In the genomic region with DNA sequence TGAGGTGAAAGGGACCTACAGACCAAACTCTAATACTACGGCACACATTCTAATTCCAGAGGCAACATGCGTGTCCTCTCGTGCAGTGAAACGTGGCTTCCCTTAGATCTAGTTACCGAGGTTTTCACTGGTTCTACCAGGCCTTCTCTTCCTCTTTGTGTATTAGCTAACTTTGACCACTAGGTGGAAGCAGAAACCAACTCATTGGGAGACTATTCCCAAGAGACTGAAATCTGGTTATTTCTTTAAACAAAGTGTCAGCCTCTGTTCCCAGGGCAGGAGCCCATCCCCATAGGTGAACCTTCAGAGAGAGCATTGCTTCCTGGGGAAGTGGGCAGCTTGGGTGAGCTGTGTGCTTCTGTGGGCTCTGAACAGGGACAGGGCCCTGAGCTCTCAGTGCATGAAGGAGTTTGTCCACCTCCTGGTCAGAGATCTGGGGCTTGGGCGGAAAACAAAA, we compare ENCODE assay signal across 1 cellular context.
TF ChIP-seq lines count a peak whose summit lies in the region.

No MANE protein-coding gene starts in this region.

TF ChIP-seq in WTC11, 78 proteins besides CTCF, POLR2A, EP300 and RAD21 (continued from another document):
- TF ChIP-seq, protein P1, sequence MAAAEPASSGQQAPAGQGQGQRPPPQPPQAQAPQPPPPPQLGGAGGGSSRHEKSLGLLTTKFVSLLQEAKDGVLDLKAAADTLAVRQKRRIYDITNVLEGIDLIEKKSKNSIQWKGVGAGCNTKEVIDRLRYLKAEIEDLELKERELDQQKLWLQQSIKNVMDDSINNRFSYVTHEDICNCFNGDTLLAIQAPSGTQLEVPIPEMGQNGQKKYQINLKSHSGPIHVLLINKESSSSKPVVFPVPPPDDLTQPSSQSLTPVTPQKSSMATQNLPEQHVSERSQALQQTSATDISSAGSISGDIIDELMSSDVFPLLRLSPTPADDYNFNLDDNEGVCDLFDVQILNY (CRISPR knock-in tag; IDR thresholded peaks at IDR 0.05): no peak
- no peak for TF ChIP-seq FOXJ3 (CRISPR knock-in tag; IDR thresholded peaks at IDR 0.05; ENCODE audit: borderline replicate concordance)
